In genomic region chr9:130982636-130983282, GRCh38 we compare ENCODE assay signal across 19 cellular contexts. TPM values are rescaled to one million over a fixed set of nuclear protein-coding genes. Genes with fewer than 3 reads are reported as not detected.
DNase-seq lines count a peak whose midpoint lies in the region; ATAC-seq, FAIRE-seq and TF ChIP-seq lines count a peak whose summit lies in the region.
"Had no signal": no experiment of that assay in that cellular context is flagged by ENCODE, and none has a peak within 500 bp of the region (broad histone marks: within the 10 kb centered on the region; RNA-seq: fewer than 3 reads in every experiment).

No MANE protein-coding gene starts in this region.

- POLR2A ChIA-PET in H1 (lab: Charles Lee; ENCODE audit: partially characterized antibody) = interaction anchor here (1.5 kb wide), 1 partner anchor 86 kb away, joined by 3 read pairs; the partner anchor contains the start of gene QRFP

- no peak overlapping the region for H2BK12ac ChIP-seq in H1 (ENCODE audit: low read depth, low read length)

- H3K14ac ChIP-seq in H1 (ENCODE audit: insufficient read length) = no peak overlapping the region

- H3K36me3 ChIP-seq in H1 (ENCODE audit: control insufficient read depth in 2 of 4, insufficient read depth in 4 of 4, low read length in 3 of 4) = no peaks in the 10 kb centered on the region
- H3K36me3 ChIP-seq: BE2C had no signal

- H3K79me2 ChIP-seq in H1 (ENCODE audit: control insufficient read depth in 1 of 2, insufficient read depth in 2 of 2, low read length in 2 of 2) = no peaks in the 10 kb centered on the region

- H2AK5ac ChIP-seq in H1 (ENCODE audit: low read depth, low read length) = no peak overlapping the region

- no peak for FAIRE-seq in H1 (lab: Jason Lieb, UNC)
- FAIRE-seq: HTR-8/SVneo had no signal

- H3K4me1 ChIP-seq in right cardiac atrium (ENCODE audit: control insufficient read depth, insufficient read depth, low read length) = no peaks in the 10 kb centered on the region
- H3K4me1 ChIP-seq in H1 (replicated peaks in 1 of 4; ENCODE audit: control insufficient read depth in 3 of 4, insufficient read depth in 4 of 4, low read length in 3 of 4) = peaks cover 0 to 3% (median 0%) of the 10 kb centered on the region in 4 experiments; a peak in 1 of 7 replicates
- H3K4me1 ChIP-seq: BE2C had no signal

- no peaks in the 10 kb centered on the region for H3K79me1 ChIP-seq in H1 (ENCODE audit: low read depth, low read length)

- H4K20me1 ChIP-seq in H1 (replicated peaks in 1 of 2; ENCODE audit: control insufficient read depth in 1 of 2, insufficient read depth in 2 of 2, low read length in 2 of 2) = no peaks in the 10 kb centered on the region

- in situ Hi-C loops in GM13977 (cut with MboI; ENCODE audit: low pct_unique_long_range_greater_than_20kb, low sequenced_read_pairs, unreplicated experiment) = no loop called here

- H3K4me1 Mint-ChIP-seq in stimulated activated effector memory CD8-positive, alpha-beta T cell treated with anti-CD3 and anti-CD28 coated beads, Interleukin-12 subunit alpha, Interleukin-12 subunit beta, amount 100 ng/mL, for 72 hours = no peaks in the 10 kb centered on the region

- H4K5ac ChIP-seq in H1 (ENCODE audit: insufficient read length, low read depth, low read length) = no peak overlapping the region

- no peaks in the 10 kb centered on the region for H3K9me3 Mint-ChIP-seq in stimulated activated effector memory CD8-positive, alpha-beta T cell treated with anti-CD3 and anti-CD28 coated beads, Interleukin-12 subunit alpha, Interleukin-12 subunit beta, amount 100 ng/mL, for 72 hours
- H3K9me3 Mint-ChIP-seq: GM23338 had no signal

- no peak overlapping the region for H2BK120ac ChIP-seq in H1 (replicated peaks; ENCODE audit: low read depth, low read length)

- CTCF ChIA-PET in H1 (lab: Charles Lee; ENCODE audit: partially characterized antibody) = interaction anchor here (0.6 to 4.8 kb wide), 10 partner anchors 9 to 690 kb away, joined by 3 to 28 read pairs (median 4); no protein-coding TSS in a partner anchor

- no peak overlapping the region for H3K18ac ChIP-seq in H1 (ENCODE audit: extremely low read depth, low read length)

- H2BK5ac ChIP-seq in H1 (ENCODE audit: low read depth, low read length) = 0 out of 2 replicates have a peak overlapping the region, but pooled peaks have one; percentile 24

- H4K91ac ChIP-seq in H1 (replicated peaks; ENCODE audit: insufficient read length, low read length) = no peak overlapping the region

- no peaks in the 10 kb centered on the region for H3K36me3 Mint-ChIP-seq in stimulated activated effector memory CD8-positive, alpha-beta T cell treated with anti-CD3 and anti-CD28 coated beads, Interleukin-12 subunit alpha, Interleukin-12 subunit beta, amount 100 ng/mL, for 72 hours

- 82% methylated on average over 25 of the region's 25 CpGs for WGBS in right cardiac atrium
- WGBS in H1 (ENCODE audit: extremely low coverage in 1 of 2, insufficient coverage in 1 of 2, insufficient read length in 1 of 2, insufficient replicate concordance in 2 of 2, low coverage in 1 of 2, low lambda C conversion rate in 2 of 2, missing lambda C conversion rate in 1 of 2), 2 experiments = 87% methylated on average over 24 of the region's 25 CpGs; no CpG with 5 or more reads in 1 of the 2 experiments

- H3K27me3 ChIP-seq in right cardiac atrium (ENCODE audit: control insufficient read depth, insufficient read depth) (no peaks in the 10 kb centered on the region), H1 (replicated peaks in 1 of 4; ENCODE audit: control insufficient read depth in 3 of 4, extremely low read depth in 1 of 4, insufficient read depth in 3 of 4, low read length in 3 of 4) (no peaks in the 10 kb centered on the region)
- H3K27me3 ChIP-seq: BE2C had no signal

- no peak overlapping the region for H2AFZ ChIP-seq in H1 (ENCODE audit: low read length)

- H3K9ac ChIP-seq in H1 (replicated peaks in 1 of 4; ENCODE audit: extremely low read depth in 1 of 4, low read depth in 3 of 4, low read length in 3 of 4) = no peak overlapping the region

- no peaks in the 10 kb centered on the region for H3K23me2 ChIP-seq in H1 (ENCODE audit: low read depth, low read length)

- no peak overlapping the region for H3K4me2 ChIP-seq in H1 (ENCODE audit: insufficient read depth in 1 of 2, low read depth in 2 of 2, low read length in 2 of 2)
- H3K4me2 ChIP-seq: GM23338 had no signal

- H3K4me3 ChIP-seq in right cardiac atrium (ENCODE audit: low read length) (no peak overlapping the region), H1 (ENCODE audit: extremely low read depth in 1 of 4, insufficient read depth in 2 of 4, low read depth in 3 of 4, low read length in 4 of 4) (no peak overlapping the region)
- H3K4me3 ChIP-seq: GM23338 had no signal

- no peak overlapping the region for H3K27ac Mint-ChIP-seq in stimulated activated effector memory CD8-positive, alpha-beta T cell treated with anti-CD3 and anti-CD28 coated beads, Interleukin-12 subunit alpha, Interleukin-12 subunit beta, amount 100 ng/mL, for 72 hours
- H3K27ac Mint-ChIP-seq: GM23338 had no signal

- H3K27ac ChIP-seq in right cardiac atrium (ENCODE audit: low read length) (no peak overlapping the region), H1 (ENCODE audit: low read depth, low read length) (no peak overlapping the region)

- ATAC-seq in right cardiac atrium (peak; percentile 15 to 21), Right ventricle myocardium superior (ENCODE audit: poor library complexity) (no peak)
- ATAC-seq in stimulated activated effector memory CD8-positive, alpha-beta T cell treated with anti-CD3 and anti-CD28 coated beads, Interleukin-12 subunit alpha, Interleukin-12 subunit beta, amount 100 ng/mL, for 72 hours = peak; percentile 24
- ATAC-seq: GM23338, HCT116 had no signal

- no peak for TF ChIP-seq CTCF in H1 (IDR thresholded peaks at IDR 0.05; ENCODE audit: control extremely low read depth in 1 of 3, insufficient read depth in 1 of 3, low read depth in 1 of 3, low read length in 3 of 3)
- TF ChIP-seq CTCF in GM13977 (IDR thresholded peaks at IDR 0.05; ENCODE audit: extremely low read depth, insufficient read depth, missing control alignments) = no peak

- H4K8ac ChIP-seq in H1 (ENCODE audit: extremely low read depth, insufficient read depth, low read length) = no peak overlapping the region

- no peak for TF ChIP-seq EP300 in H1 (IDR thresholded peaks at IDR 0.05; ENCODE audit: borderline replicate concordance in 1 of 2, low read depth in 2 of 2, low read length in 2 of 2)

- no peak overlapping the region for H2BK20ac ChIP-seq in H1 (ENCODE audit: low read length)

- intact Hi-C loops in right cardiac atrium (cut with DNase I) (no loop called here), Right ventricle myocardium superior (cut with DNase I) (no loop called here)

- H3K9me3 ChIP-seq in right cardiac atrium (ENCODE audit: control insufficient read depth, low read length) = no peaks in the 10 kb centered on the region
- H3K9me3 ChIP-seq in H1 (ENCODE audit: insufficient read depth in 2 of 2, low read depth in 1 of 2, low read length in 1 of 2) = no peaks in the 10 kb centered on the region
- H3K9me3 ChIP-seq: BE2C had no signal

- no peak overlapping the region for H3K23ac ChIP-seq in H1 (ENCODE audit: insufficient read length)

- H3K56ac ChIP-seq in H1 (replicated peaks; ENCODE audit: insufficient read length, low read depth, low read length) = no peak overlapping the region

- no peak for TF ChIP-seq RAD21 in H1 (IDR thresholded peaks at IDR 0.05 in 1 of 2, conservative IDR thresholded peaks at IDR 0.05 in 1 of 2; ENCODE audit: low read depth in 2 of 2, low read length in 2 of 2)

- no peak overlapping the region for H3K4me3 Mint-ChIP-seq in stimulated activated effector memory CD8-positive, alpha-beta T cell treated with anti-CD3 and anti-CD28 coated beads, Interleukin-12 subunit alpha, Interleukin-12 subunit beta, amount 100 ng/mL, for 72 hours
- H3K4me3 Mint-ChIP-seq: GM23338 had no signal

- no peak overlapping the region for H2BK15ac ChIP-seq in H1 (ENCODE audit: low read length)

- no peak for TF ChIP-seq POLR2A in H1 (IDR thresholded peaks at IDR 0.05; ENCODE audit: control extremely low read depth in 1 of 2, low read depth in 2 of 2, low read length in 2 of 2)

- no peak for DNase-seq in right cardiac atrium
- DNase-seq in Right ventricle myocardium superior = no peak
- peak; percentile 63 for DNase-seq in NCI-H510A (lab: John Stamatoyannopoulos, UW)
- no peak for DNase-seq in H1 (ENCODE audit: low read depth in 1 of 2, low spot score in 2 of 2)
- no peak for DNase-seq in stimulated activated effector memory CD8-positive, alpha-beta T cell treated with anti-CD3 and anti-CD28 coated beads, Interleukin-12 subunit alpha, Interleukin-12 subunit beta, amount 100 ng/mL, for 72 hours (ENCODE audit: low spot score in 2 of 2)
- DNase-seq in foreskin melanocyte = no peak
- no peak for DNase-seq in GM13977 (ENCODE audit: low spot score)
- no peak for DNase-seq in stimulated activated CD4-positive, alpha-beta T cell treated with anti-CD3 and anti-CD28 coated beads, Interleukin-4, amount 100 ng/mL, for 24 hours
- DNase-seq: BE2C, COR-L47, NCI-H1105, NCI-H1694, NCI-H2081, NCI-H2171 treated with DMSO at 0.1 percent for 48 hours, NCI-H526 treated with DMSO at 0.1 percent for 48 hours, T-helper 1 cell had no signal

- no peak overlapping the region for H3K4ac ChIP-seq in H1 (replicated peaks; ENCODE audit: insufficient read length, low read depth, low read length)

RNA-seq across cellular contexts. Expression of gene LAMC3, which starts 26.2 kb away (rescaled TPM):
- 1 to 10 TPM in 3 of 4 donors, under 1 TPM in 1; 0.51 to 2.6 (median 1.5) TPM for total RNA-seq in right cardiac atrium
- 1.4 TPM for polyA plus RNA-seq in right cardiac atrium
- 0.03 TPM for total RNA-seq in Right ventricle myocardium superior
- 12.3 and 13.2 TPM in 2 replicates for total RNA-seq in H1 (2021; fragmentation: NEBNext Ultra II Directional; extraction: Animal tissue kit (Norgen Biotek cat#: 25700))
- 9.3 and 11.5 TPM in 2 replicates for polyA plus RNA-seq in H1 (2011; rRNA removed)
- 6.0 TPM for polyA plus RNA-seq in H1 (2011; cell fraction: cytosol; rRNA removed)
- 24.8 TPM for polyA plus RNA-seq in H1 (2011; cell fraction: nucleus; rRNA removed)
- 8.0 to 13.0 TPM (median 12.4 TPM) in 4 replicates for polyA plus RNA-seq in H1 (2012, experiment 1 of 2)
- polyA plus RNA-seq in H1 (2012, experiment 2 of 2) = 10.7 TPM
- polyA plus RNA-seq in H1 (2013, experiment 1 of 2) = 18.4 TPM
- polyA plus RNA-seq in H1 (2013, experiment 2 of 2) = 15.1 TPM
- 3.8 and 4.1 TPM in 2 replicates for polyA minus RNA-seq in H1 (2011; rRNA and poly(A)+ RNA removed)
- polyA minus RNA-seq in H1 (2011; cell fraction: cytosol; rRNA and poly(A)+ RNA removed) = 4.8 TPM
- 7.2 TPM for polyA minus RNA-seq in H1 (2011; cell fraction: nucleus; rRNA and poly(A)+ RNA removed)

RNA-seq across cellular contexts. Expression of gene FIBCD1, which starts 43.7 kb away (rescaled TPM):
- total RNA-seq in right cardiac atrium (1 to 10 TPM in 1 of 4 donors, under 1 TPM in 3; 0.20 to 2.2 (median 0.35) TPM), Right ventricle myocardium superior (0.59 TPM)
- polyA plus RNA-seq in right cardiac atrium (1.2 TPM), H1 (2011; rRNA removed) (8.8 and 13.2 TPM in 2 replicates)
- total RNA-seq in H1 (2021; fragmentation: NEBNext Ultra II Directional; extraction: Animal tissue kit (Norgen Biotek cat#: 25700)) = 5.3 and 6.1 TPM in 2 replicates
- polyA plus RNA-seq in H1 (2011; cell fraction: cytosol; rRNA removed) = 5.6 TPM
- 11.0 TPM for polyA plus RNA-seq in H1 (2011; cell fraction: nucleus; rRNA removed)
- polyA plus RNA-seq in H1 (2012, experiment 1 of 2) = 3.9 to 10.9 TPM (median 7.8 TPM) in 4 replicates
- 5.2 TPM for polyA plus RNA-seq in H1 (2012, experiment 2 of 2)
- 11.6 TPM for polyA plus RNA-seq in H1 (2013, experiment 1 of 2)
- polyA plus RNA-seq in H1 (2013, experiment 2 of 2) = 10.8 TPM
- 0.66 and 1.2 TPM in 2 replicates for polyA minus RNA-seq in H1 (2011; rRNA and poly(A)+ RNA removed)
- polyA minus RNA-seq in H1 (2011; cell fraction: cytosol; rRNA and poly(A)+ RNA removed) = 2.1 TPM
- polyA minus RNA-seq in H1 (2011; cell fraction: nucleus; rRNA and poly(A)+ RNA removed) = 1.2 TPM
